ENCODE assay signal across 1 cellular context in genomic region chr6:111573118-111573883, GRCh38.
TF ChIP-seq lines count a peak whose summit lies in the region.

No MANE protein-coding gene starts in this region.

TF ChIP-seq in HepG2, 621 proteins besides CTCF, POLR2A, EP300 and RAD21 (continued from another document):
- TF ChIP-seq DDIT3 (CRISPR knock-in tag; IDR thresholded peaks at IDR 0.05) (no peak), MBNL3 (CRISPR knock-in tag; conservative IDR thresholded peaks at IDR 0.05) (no peak), ZNF747 (CRISPR knock-in tag; IDR thresholded peaks at IDR 0.05; ENCODE audit: borderline replicate concordance) (no peak), MEIS2 (CRISPR knock-in tag; IDR thresholded peaks at IDR 0.05) (no peak), HBP1 (CRISPR knock-in tag; IDR thresholded peaks at IDR 0.05; ENCODE audit: low read depth) (no peak), ZNF567 (CRISPR knock-in tag; IDR thresholded peaks at IDR 0.05; ENCODE audit: borderline replicate concordance) (no peak), ATF1 (CRISPR knock-in tag; IDR thresholded peaks at IDR 0.05) (no peak), ZZZ3 (CRISPR knock-in tag; IDR thresholded peaks at IDR 0.05; ENCODE audit: borderline replicate concordance) (no peak), ZNF326 (CRISPR knock-in tag; IDR thresholded peaks at IDR 0.05; ENCODE audit: borderline replicate concordance) (no peak), NAIF1 (CRISPR knock-in tag; IDR thresholded peaks at IDR 0.05; ENCODE audit: borderline replicate concordance) (no peak), ETV5 (CRISPR knock-in tag; IDR thresholded peaks at IDR 0.05; ENCODE audit: borderline replicate concordance) (no peak), PREB (CRISPR knock-in tag; IDR thresholded peaks at IDR 0.05) (no peak), ZBTB4 (CRISPR knock-in tag; IDR thresholded peaks at IDR 0.05; ENCODE audit: borderline replicate concordance) (no peak)
- TF ChIP-seq, protein P1, sequence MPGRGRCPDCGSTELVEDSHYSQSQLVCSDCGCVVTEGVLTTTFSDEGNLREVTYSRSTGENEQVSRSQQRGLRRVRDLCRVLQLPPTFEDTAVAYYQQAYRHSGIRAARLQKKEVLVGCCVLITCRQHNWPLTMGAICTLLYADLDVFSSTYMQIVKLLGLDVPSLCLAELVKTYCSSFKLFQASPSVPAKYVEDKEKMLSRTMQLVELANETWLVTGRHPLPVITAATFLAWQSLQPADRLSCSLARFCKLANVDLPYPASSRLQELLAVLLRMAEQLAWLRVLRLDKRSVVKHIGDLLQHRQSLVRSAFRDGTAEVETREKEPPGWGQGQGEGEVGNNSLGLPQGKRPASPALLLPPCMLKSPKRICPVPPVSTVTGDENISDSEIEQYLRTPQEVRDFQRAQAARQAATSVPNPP (CRISPR knock-in tag; IDR thresholded peaks at IDR 0.05), result no peak
- TF ChIP-seq, protein P2, sequence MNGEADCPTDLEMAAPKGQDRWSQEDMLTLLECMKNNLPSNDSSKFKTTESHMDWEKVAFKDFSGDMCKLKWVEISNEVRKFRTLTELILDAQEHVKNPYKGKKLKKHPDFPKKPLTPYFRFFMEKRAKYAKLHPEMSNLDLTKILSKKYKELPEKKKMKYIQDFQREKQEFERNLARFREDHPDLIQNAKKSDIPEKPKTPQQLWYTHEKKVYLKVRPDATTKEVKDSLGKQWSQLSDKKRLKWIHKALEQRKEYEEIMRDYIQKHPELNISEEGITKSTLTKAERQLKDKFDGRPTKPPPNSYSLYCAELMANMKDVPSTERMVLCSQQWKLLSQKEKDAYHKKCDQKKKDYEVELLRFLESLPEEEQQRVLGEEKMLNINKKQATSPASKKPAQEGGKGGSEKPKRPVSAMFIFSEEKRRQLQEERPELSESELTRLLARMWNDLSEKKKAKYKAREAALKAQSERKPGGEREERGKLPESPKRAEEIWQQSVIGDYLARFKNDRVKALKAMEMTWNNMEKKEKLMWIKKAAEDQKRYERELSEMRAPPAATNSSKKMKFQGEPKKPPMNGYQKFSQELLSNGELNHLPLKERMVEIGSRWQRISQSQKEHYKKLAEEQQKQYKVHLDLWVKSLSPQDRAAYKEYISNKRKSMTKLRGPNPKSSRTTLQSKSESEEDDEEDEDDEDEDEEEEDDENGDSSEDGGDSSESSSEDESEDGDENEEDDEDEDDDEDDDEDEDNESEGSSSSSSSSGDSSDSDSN (CRISPR knock-in tag; IDR thresholded peaks at IDR 0.05), result no peak
- TF ChIP-seq, protein P3, sequence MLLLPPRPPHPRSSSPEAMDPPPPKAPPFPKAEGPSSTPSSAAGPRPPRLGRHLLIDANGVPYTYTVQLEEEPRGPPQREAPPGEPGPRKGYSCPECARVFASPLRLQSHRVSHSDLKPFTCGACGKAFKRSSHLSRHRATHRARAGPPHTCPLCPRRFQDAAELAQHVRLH (CRISPR knock-in tag; IDR thresholded peaks at IDR 0.05; ENCODE audit: borderline replicate concordance, low read depth), result no peak
